ENCODE assay signal across 13 cellular contexts in the genomic region with DNA sequence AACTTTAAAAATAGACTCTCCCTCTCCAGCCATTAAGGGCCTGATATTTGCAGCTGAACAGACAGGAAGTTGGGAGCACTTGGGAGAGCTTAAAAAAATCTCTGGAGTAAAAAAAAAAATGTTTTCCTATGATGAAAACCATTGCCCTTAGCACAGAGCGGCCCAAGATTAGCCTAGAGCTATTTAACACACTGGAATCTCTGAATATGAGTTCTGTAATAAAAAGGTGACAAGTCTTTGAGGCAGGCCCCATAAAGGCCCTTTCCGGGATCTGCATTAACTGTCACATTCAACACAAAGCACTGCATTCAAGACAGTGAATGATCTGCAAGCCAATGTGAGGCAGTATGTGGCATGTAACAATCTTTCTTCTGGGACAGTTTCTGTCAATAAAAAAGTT.
A peak's percentile ranks its signal among the peaks of the same experiment; 100 is the strongest.
DNase-seq lines count a peak whose midpoint lies in the region; TF ChIP-seq lines count a peak whose summit lies in the region.
"Had no signal": no experiment of that assay in that cellular context is flagged by ENCODE, and none has a peak within 500 bp of the region (broad histone marks: within the 10 kb centered on the region; RNA-seq: fewer than 3 reads in every experiment).

No MANE protein-coding gene starts in this region.

- TF ChIP-seq CTCF in choroid plexus epithelial cell (conservative IDR thresholded peaks at IDR 0.05; ENCODE audit: low read depth, low read length) (no peak), breast epithelium (IDR thresholded peaks at IDR 0.05) (no peak)

- H3K9me3 ChIP-seq in HUES48 (ENCODE audit: control insufficient read depth, insufficient read depth, low read length) (no peaks in the 10 kb centered on the region), breast epithelium (no peaks in the 10 kb centered on the region)

- H3K4me3 ChIP-seq in HUES48 (ENCODE audit: low read depth, low read length) (no peak overlapping the region), choroid plexus epithelial cell (ENCODE audit: low read depth, low read length) (no peak overlapping the region), breast epithelium (no peak overlapping the region)

- DNase-seq in choroid plexus epithelial cell (ENCODE audit: low read depth): peak; percentile 18
- no peak for DNase-seq in substantia nigra (lab: John Stamatoyannopoulos, UW)
- no peak for DNase-seq in stimulated activated CD4-positive, alpha-beta T cell treated with anti-CD3 and anti-CD28 coated beads, Interleukin-2, amount 100 ng/mL, for 24 hours
- DNase-seq in NCI-H446 treated with DMSO at 0.1 percent for 48 hours (lab: John Stamatoyannopoulos, UW): no peak
- DNase-seq in breast epithelium (ENCODE audit: low spot score in 2 of 2): no peak
- DNase-seq in DMS79 treated with DMSO at 0.1 percent for 48 hours (lab: John Stamatoyannopoulos, UW): no peak
- DNase-seq: activated naive CD4-positive, alpha-beta T cell treated with anti-CD3 and anti-CD28 coated beads for 36 hours; cortex of kidney; GF-D8; stimulated activated CD4-positive, alpha-beta T cell treated with anti-CD3 and anti-CD28 coated beads, Interleukin-1b, Interleukin-23, amount 100 ng/mL, for 48 hours had no signal

- intact Hi-C loops in breast epithelium (cut with DNase I; ENCODE audit: low total_unique reads): no loop called here

- H3K9ac ChIP-seq in HUES48 (ENCODE audit: low read depth, low read length): 0 out of 2 replicates have a peak overlapping the region, but pooled peaks have one; percentile 5

- H3K4me1 ChIP-seq in HUES48 (ENCODE audit: control insufficient read depth, insufficient read depth, low read length): peaks cover 38% of the 10 kb centered on the region
- peaks cover 0 to 7% of the 10 kb centered on the region in 2 donors for H3K4me1 ChIP-seq in breast epithelium

- H3K36me3 ChIP-seq in HUES48 (ENCODE audit: control insufficient read depth, insufficient read depth, low read length) (no peaks in the 10 kb centered on the region), breast epithelium (no peaks in the 10 kb centered on the region)

- no peak for TF ChIP-seq POLR2A in breast epithelium (IDR thresholded peaks at IDR 0.05)

- H3K27ac ChIP-seq in HUES48 (ENCODE audit: low read depth, low read length) (peak overlapping the region; percentile 73), layer of hippocampus (ENCODE audit: low read depth, low read length) (peak overlapping the region; percentile 71), substantia nigra (ENCODE audit: low read depth, low read length, poor library complexity, severe bottlenecking) (peak overlapping the region; percentile 54), breast epithelium (peak overlapping the region in 1 of 2 donors; percentile 17)
- H3K27ac ChIP-seq: C4-2B had no signal

- H3K27me3 ChIP-seq in HUES48 (ENCODE audit: control insufficient read depth, insufficient read depth, low read length) (no peaks in the 10 kb centered on the region), layer of hippocampus (ENCODE audit: control insufficient read depth, insufficient read depth, low read length) (no peaks in the 10 kb centered on the region), breast epithelium (no peaks in the 10 kb centered on the region)
